7 cellular contexts compared by ENCODE assay signal in the genomic region with DNA sequence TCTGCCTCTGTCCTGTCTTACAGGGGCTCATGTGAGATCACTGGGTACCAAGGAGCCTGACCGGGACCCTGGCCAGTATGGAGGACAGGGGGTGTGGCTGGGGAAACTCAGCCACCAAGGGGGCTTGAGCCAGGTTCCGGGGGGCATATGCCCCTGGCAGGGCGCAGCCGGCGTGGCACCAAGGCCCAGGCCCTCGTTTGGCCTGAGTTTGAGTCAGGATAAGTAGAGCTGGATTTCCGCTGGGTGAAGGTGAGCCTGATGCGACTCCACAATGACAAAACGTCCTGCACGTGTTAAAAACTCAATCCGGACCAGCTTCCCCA. TPM values are rescaled to one million over a fixed set of nuclear protein-coding genes. Genes with fewer than 3 reads are reported as not detected.
DNase-seq lines count a peak whose midpoint lies in the region; ATAC-seq and TF ChIP-seq lines count a peak whose summit lies in the region.

No MANE protein-coding gene starts in this region.

- DNase-seq in coronary artery (ENCODE audit: low spot score) (no peak), omental fat pad (ENCODE audit: low spot score) (no peak), anterior cingulate cortex (lab: John Stamatoyannopoulos, UW) (no peak), NCI-H2081 (lab: John Stamatoyannopoulos, UW) (no peak)
- no peak for DNase-seq in activated CD4-positive, alpha-beta T cell treated with anti-CD3 and anti-CD28 coated beads for 48 hours

- no peaks in the 10 kb centered on the region for H3K27me3 ChIP-seq in HUES6 (ENCODE audit: control insufficient read depth, insufficient read depth, low read length)

- H3K27ac ChIP-seq in HUES6 (ENCODE audit: low read depth, low read length) (no peak overlapping the region), coronary artery (peak overlapping the region; percentile 42 to 83)

- H3K36me3 ChIP-seq in HUES6 (ENCODE audit: control insufficient read depth, insufficient read depth, low read length): no peaks in the 10 kb centered on the region

- TF ChIP-seq CTCF in coronary artery (IDR thresholded peaks at IDR 0.05) (no peak), omental fat pad (IDR thresholded peaks at IDR 0.05) (no peak)

- H3K4me1 ChIP-seq in HUES6 (ENCODE audit: control insufficient read depth, insufficient read depth, low read length): peaks cover 51% of the 10 kb centered on the region

- peak; percentile 1 for ATAC-seq in GM19455 (IDR thresholded peaks at IDR 0.05; ENCODE audit: unreplicated experiment)
- ATAC-seq in omental fat pad (ENCODE audit: low FRiP score): peak; percentile 1

- H3K9me3 ChIP-seq in HUES6 (ENCODE audit: control insufficient read depth, insufficient read depth, low read depth, low read length): no peaks in the 10 kb centered on the region

- H3K4me3 ChIP-seq in HUES6 (ENCODE audit: low read depth, low read length) (peak overlapping the region; percentile 40), coronary artery (peak overlapping the region; percentile 87)

- peak overlapping the region; percentile 9 for H3K9ac ChIP-seq in HUES6 (ENCODE audit: low read length)

RNA-seq across cellular contexts. Expression of gene TSPAN17, which starts 0.6 kb away (rescaled TPM):
- total RNA-seq in omental fat pad: 10 to 100 TPM in 3 of 4 donors, 1 to 10 TPM in 1; 8.9 to 16.9 (median 15.1) TPM

RNA-seq across cellular contexts. Expression of gene EIF4E1B, which starts 16.2 kb away (rescaled TPM):
- not detected for total RNA-seq in omental fat pad

RNA-seq across cellular contexts. Expression of gene SNCB, which starts 16.3 kb away (rescaled TPM):
- not detected for total RNA-seq in omental fat pad

RNA-seq across cellular contexts. Expression of gene GPRIN1, which starts 36.7 kb away (rescaled TPM):
- 1 to 10 TPM in 2 of 4 donors, under 1 TPM in 2; 0.37 to 1.9 (median 0.90) TPM for total RNA-seq in omental fat pad
